1 cellular context compared by ENCODE assay signal in genomic region chr5:171644536-171644935, GRCh38.
TF ChIP-seq lines count a peak whose summit lies in the region.

No MANE protein-coding gene starts in this region.

TF ChIP-seq in IMR-90, 13 proteins besides CTCF, POLR2A, EP300 and RAD21:
- TF ChIP-seq ELK1 (IDR thresholded peaks at IDR 0.05; ENCODE audit: borderline replicate concordance, low read depth, low read length) (no peak), FOS (IDR thresholded peaks at IDR 0.05; ENCODE audit: low read depth, low read length) (no peak), RCOR1 (IDR thresholded peaks at IDR 0.05; ENCODE audit: insufficient replicate concordance, low read length) (no peak), BHLHE40 (IDR thresholded peaks at IDR 0.05; ENCODE audit: low read depth, low read length) (no peak), MAZ (IDR thresholded peaks at IDR 0.05; ENCODE audit: borderline replicate concordance, low read depth, low read length) (no peak), NFE2L2 (IDR thresholded peaks at IDR 0.05; ENCODE audit: low read depth, low read length) (no peak)
TF ChIP-seq in IMR-90: peak in this region for 0.
